In genomic region chr15:59828262-59828661, GRCh38 we compare ENCODE assay signal across 28 cellular contexts.
"Had no signal": no experiment of that assay in that cellular context is flagged by ENCODE, and none has a peak within 500 bp of the region (broad histone marks: within the 10 kb centered on the region; RNA-seq: fewer than 3 reads in every experiment).

No MANE protein-coding gene starts in this region.

- H3K9me3 Mint-ChIP-seq: activated T-helper 17 cell treated with anti-CD3 and anti-CD28 coated beads, Interleukin-2, amount 50 U/mL, for 72 hours had no signal

- H3K27me3 Mint-ChIP-seq: activated naive CD8-positive, alpha-beta T cell had no signal

- H3K4me1 Mint-ChIP-seq: activated B cell treated with CpG ODN at 0.5 μM for 24 hours; activated CD4-positive, alpha-beta T cell treated with anti-CD3 and anti-CD28 coated beads, Interleukin-2, amount 10 ng/mL, durations not matched to agents 24 days and 14 days; activated T-helper 17 cell treated with anti-CD3 and anti-CD28 coated beads, Interleukin-2, amount 50 U/mL, for 72 hours; brain; T-cell had no signal

- H3K27ac ChIP-seq: KMS-11, SK-N-MC had no signal

- H3K4me3 ChIP-seq: SK-N-MC had no signal

- H3K36me3 Mint-ChIP-seq: brain, T-cell had no signal

- DNase-seq: activated B cell treated with CpG ODN at 0.5 μM for 24 hours; activated CD4-positive, alpha-beta T cell treated with anti-CD3 and anti-CD28 coated beads for 1 hour; activated CD4-positive, alpha-beta T cell treated with anti-CD3 and anti-CD28 coated beads, Interleukin-2, amount 10 ng/mL, durations not matched to agents 24 days and 14 days; activated CD4-positive, alpha-beta T cell treated with anti-CD3 and anti-CD28 coated beads, Interleukin-2, amount 50 U/mL, for 48 hours; activated gamma-delta T cell; activated naive CD4-positive, alpha-beta T cell treated with anti-CD3 and anti-CD28 coated beads for 36 hours; activated T-cell treated with anti-CD3 and anti-CD28 coated beads for 4 hours; activated T-cell treated with anti-CD3 and anti-CD28 coated beads, Interleukin-2, amount 50 U/mL, for 48 hours; amygdala; MM.1S; NCI-H1105; NCI-H1436; NCI-H1694 treated with DMSO at 0.1 percent for 48 hours; NCI-H2029 treated with DMSO at 0.1 percent for 48 hours; NCI-H510A treated with DMSO at 0.1 percent for 48 hours; NCI-H69; SIG-M5; T-cell; T-helper 2 cell; T1000 had no signal

- H3K27ac Mint-ChIP-seq: activated B cell treated with CpG ODN at 0.5 μM for 24 hours; activated CD4-positive, alpha-beta T cell treated with anti-CD3 and anti-CD28 coated beads, Interleukin-2, amount 10 ng/mL, durations not matched to agents 24 days and 14 days; activated naive CD4-positive, alpha-beta T cell treated with anti-CD3 and anti-CD28 coated beads for 36 hours; activated naive CD8-positive, alpha-beta T cell; activated T-helper 17 cell treated with anti-CD3 and anti-CD28 coated beads, Interleukin-2, amount 50 U/mL, for 72 hours; brain; T-cell had no signal

- ATAC-seq: activated T-helper 17 cell treated with anti-CD3 and anti-CD28 coated beads, Interleukin-2, amount 50 U/mL, for 72 hours; T-cell had no signal

- FAIRE-seq: astrocyte, RCC 7860, TTC549 had no signal

- H3K9ac ChIP-seq: KMS-11 had no signal

- H3K4me3 Mint-ChIP-seq: activated B cell treated with CpG ODN at 0.5 μM for 24 hours; activated CD4-positive, alpha-beta T cell treated with anti-CD3 and anti-CD28 coated beads, Interleukin-2, amount 10 ng/mL, durations not matched to agents 24 days and 14 days; activated naive CD4-positive, alpha-beta T cell treated with anti-CD3 and anti-CD28 coated beads for 36 hours; activated naive CD8-positive, alpha-beta T cell; activated T-helper 17 cell treated with anti-CD3 and anti-CD28 coated beads, Interleukin-2, amount 50 U/mL, for 72 hours; brain; T-cell had no signal

- H3K4me2 ChIP-seq: KMS-11 had no signal
